ENCODE assay signal across 17 cellular contexts in genomic region chr18:35693829-35694228, GRCh38.
"Had no signal": no experiment of that assay in that cellular context is flagged by ENCODE, and none has a peak within 500 bp of the region (broad histone marks: within the 10 kb centered on the region; RNA-seq: fewer than 3 reads in every experiment).

No MANE protein-coding gene starts in this region.

- H3K27ac ChIP-seq: adrenal gland, esophagus squamous epithelium, heart right ventricle, left ventricle myocardium inferior, sigmoid colon, spleen had no signal

- H3K9me3 ChIP-seq: adrenal gland, esophagus squamous epithelium, heart right ventricle, left ventricle myocardium inferior, sigmoid colon, spleen had no signal

- H3K4me3 ChIP-seq: adrenal gland, esophagus squamous epithelium, heart right ventricle, left ventricle myocardium inferior, sigmoid colon, spleen had no signal

- H3K4me1 ChIP-seq: adrenal gland, sigmoid colon, spleen had no signal

- H3K27me3 ChIP-seq: adrenal gland, esophagus squamous epithelium, heart right ventricle, sigmoid colon, spleen had no signal

- DNase-seq: activated CD4-positive, alpha-beta T cell treated with anti-CD3 and anti-CD28 coated beads, Interleukin-2, amount 50 U/mL, for 4 hours; activated effector memory CD4-positive, alpha-beta T cell treated with anti-CD3 and anti-CD28 coated beads, Interleukin-2, amount 50 U/mL, for 16 hours; activated T-cell treated with anti-CD3 and anti-CD28 coated beads, Interleukin-2, amount 50 U/mL, for 72 hours; adrenal gland; effector memory CD4-positive, alpha-beta T cell; esophagus squamous epithelium; heart right ventricle; immature natural killer cell; kidney glomerular epithelial cell; left ventricle myocardium inferior; mammary epithelial cell; midbrain; sigmoid colon; spleen; stimulated activated CD8-positive, alpha-beta memory T cell treated with anti-CD3 and anti-CD28 coated beads, Interleukin-4, amount 100 ng/mL, for 48 hours; stimulated activated naive CD4-positive, alpha-beta T cell; T1000 had no signal

- ATAC-seq: heart right ventricle had no signal
